ENCODE assay signal across 1 cellular context in the genomic region with DNA sequence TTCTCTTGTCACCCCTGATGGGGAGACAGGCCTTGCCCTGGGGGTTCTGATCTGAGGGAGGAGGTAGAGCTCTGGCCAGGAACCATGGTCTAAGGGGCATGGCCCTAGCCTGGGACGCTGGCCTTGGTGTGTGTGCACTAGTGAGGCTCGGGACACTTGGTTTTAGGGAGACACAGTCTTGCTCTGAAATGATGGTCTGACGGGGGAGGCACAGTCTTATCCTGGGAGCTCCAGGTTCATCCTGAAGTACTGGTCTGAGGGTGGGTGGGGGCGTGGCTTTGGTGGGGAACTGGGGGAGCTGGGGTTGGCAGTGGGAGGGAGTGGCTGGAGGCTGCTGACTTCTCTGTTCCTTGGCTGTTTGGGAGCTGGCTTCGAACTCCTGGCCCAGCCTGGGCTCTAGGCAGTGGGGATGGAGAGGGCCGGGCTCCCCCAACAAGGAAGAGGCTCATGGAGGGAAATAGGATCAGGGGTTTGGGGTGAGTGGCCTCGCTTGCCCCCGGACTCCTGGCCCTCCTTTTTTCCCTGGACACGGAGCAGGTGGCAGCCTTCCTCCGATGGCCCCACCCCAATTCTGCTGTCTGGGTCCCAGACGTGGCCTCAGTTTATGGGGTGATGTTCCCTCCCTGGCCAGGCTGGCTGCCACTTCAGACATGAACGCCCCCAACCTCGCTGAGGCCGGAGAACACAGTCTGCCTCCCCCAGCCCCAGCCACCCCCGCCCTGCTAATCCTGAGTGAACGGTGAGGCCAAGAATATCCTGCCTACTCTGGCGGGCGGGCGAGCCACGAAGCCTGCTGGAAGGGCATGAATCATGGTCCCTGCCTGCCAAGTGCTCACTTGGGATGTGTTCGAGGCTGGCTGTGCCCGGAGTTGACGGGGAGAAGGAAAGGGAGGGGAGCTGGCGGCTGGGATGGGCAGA.
TF ChIP-seq lines count a peak whose summit lies in the region.

No MANE protein-coding gene starts in this region.

TF ChIP-seq in IMR-90, 13 proteins besides CTCF, POLR2A, EP300 and RAD21:
- TF ChIP-seq SMC3 (IDR thresholded peaks at IDR 0.05; ENCODE audit: low read depth, low read length): no peak
- TF ChIP-seq, protein P1, sequence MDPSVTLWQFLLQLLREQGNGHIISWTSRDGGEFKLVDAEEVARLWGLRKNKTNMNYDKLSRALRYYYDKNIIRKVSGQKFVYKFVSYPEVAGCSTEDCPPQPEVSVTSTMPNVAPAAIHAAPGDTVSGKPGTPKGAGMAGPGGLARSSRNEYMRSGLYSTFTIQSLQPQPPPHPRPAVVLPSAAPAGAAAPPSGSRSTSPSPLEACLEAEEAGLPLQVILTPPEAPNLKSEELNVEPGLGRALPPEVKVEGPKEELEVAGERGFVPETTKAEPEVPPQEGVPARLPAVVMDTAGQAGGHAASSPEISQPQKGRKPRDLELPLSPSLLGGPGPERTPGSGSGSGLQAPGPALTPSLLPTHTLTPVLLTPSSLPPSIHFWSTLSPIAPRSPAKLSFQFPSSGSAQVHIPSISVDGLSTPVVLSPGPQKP (IDR thresholded peaks at IDR 0.05; ENCODE audit: borderline replicate concordance, low read depth, low read length): no peak
TF ChIP-seq in IMR-90: peak in this region for 0.
